ENCODE assay signal across 8 cellular contexts in the genomic region with DNA sequence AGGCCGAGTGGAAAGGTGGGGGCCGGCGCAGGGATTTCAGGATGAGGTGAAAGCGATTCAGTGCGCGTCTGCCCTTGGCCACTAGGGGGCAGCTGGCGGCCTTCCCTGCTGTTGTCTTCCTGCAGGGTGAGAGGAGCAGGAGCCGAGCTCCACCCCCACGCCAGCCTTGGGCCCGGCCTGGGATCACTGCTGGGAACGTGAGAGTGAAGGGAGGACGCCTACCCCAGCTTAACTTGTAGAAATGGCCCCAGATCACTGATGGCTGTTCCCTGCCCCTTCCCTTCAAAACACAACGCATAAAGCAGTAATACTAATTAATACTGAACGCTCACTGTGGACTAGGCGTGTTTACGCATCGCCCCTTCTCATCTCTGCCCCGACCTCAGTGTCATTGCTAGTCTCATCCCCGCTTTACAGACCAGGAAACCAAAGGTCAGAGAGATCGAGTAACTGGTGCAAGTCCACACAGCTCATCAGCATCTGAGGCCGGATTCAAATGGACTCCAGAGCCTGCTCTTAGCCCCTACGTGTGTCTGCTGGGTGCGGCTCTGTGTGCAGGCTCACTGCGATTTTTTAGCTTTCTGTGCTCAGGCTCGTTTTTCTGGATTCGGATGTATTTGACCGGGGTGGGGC.
DNase-seq lines count a peak whose midpoint lies in the region; ATAC-seq and TF ChIP-seq lines count a peak whose summit lies in the region.

No MANE protein-coding gene starts in this region.

- ATAC-seq in activated CD4-positive, CD25-positive, alpha-beta regulatory T cell treated with anti-CD3 and anti-CD28 coated beads, Interleukin-2, amount 50 U/mL, for 24 hours, result peak; percentile 42 to 48
- no peak for ATAC-seq in HG03432 (IDR thresholded peaks at IDR 0.05; ENCODE audit: unreplicated experiment)

- TF ChIP-seq CTCF in cardiac fibroblast (IDR thresholded peaks at IDR 0.05; ENCODE audit: low read depth, low read length), result peak; percentile 98

- DNase-seq in AG20443 (ENCODE audit: low spot score), result peak; percentile 97
- peak; percentile 74 for DNase-seq in HCEC 1CT
- DNase-seq in NCI-H2227 treated with DMSO at 0.1 percent for 48 hours (lab: John Stamatoyannopoulos, UW), result peak; percentile 85
- peak; percentile 82 to 89 for DNase-seq in cardiac fibroblast (ENCODE audit: low read depth in 2 of 2)
- peak; percentile 97 for DNase-seq in islet precursor cell
- DNase-seq in stimulated activated CD4-positive, alpha-beta T cell treated with anti-CD3 and anti-CD28 coated beads, Interleukin-15, amount 100 ng/mL, for 24 hours, result peak; percentile 80

- no peak overlapping the region for H3K4me3 ChIP-seq in cardiac fibroblast (replicated peaks in 1 of 2; ENCODE audit: low read depth in 2 of 2, low read length in 2 of 2)
